8 cellular contexts compared by ENCODE assay signal in genomic region chr10:123620621-123621020, GRCh38. TPM values are rescaled to one million over a fixed set of nuclear protein-coding genes. Genes with fewer than 3 reads are reported as not detected.
"Had no signal": no experiment of that assay in that cellular context is flagged by ENCODE, and none has a peak within 500 bp of the region (broad histone marks: within the 10 kb centered on the region; RNA-seq: fewer than 3 reads in every experiment).

No MANE protein-coding gene starts in this region.

- H3K4me3 Mint-ChIP-seq: H9, IgD-negative memory B cell had no signal

- ATAC-seq: HepG2 had no signal

- DNase-seq: GOT3, H9, HCEC 1CT had no signal

- H3K9me3 Mint-ChIP-seq: H9 had no signal

- H3K27ac ChIP-seq: HL-60 had no signal

- H3K27ac Mint-ChIP-seq: H9, IgD-negative memory B cell had no signal

- H3K4me1 Mint-ChIP-seq: H9, IgD-negative memory B cell had no signal

- FAIRE-seq: H54, HepG2 had no signal

- H3K36me3 Mint-ChIP-seq: IgD-negative memory B cell had no signal

RNA-seq across cellular contexts. Expression of gene GPR26, which starts 45.5 kb away (rescaled TPM):
- total RNA-seq: HepG2, HT1080 had no signal
- polyA plus RNA-seq: HepG2, IgD-negative memory B cell had no signal
